Comparison of ENCODE assay signal across 38 cellular contexts in genomic region chr2:191496838-191497237, GRCh38.
"Had no signal": no experiment of that assay in that cellular context is flagged by ENCODE, and none has a peak within 500 bp of the region (broad histone marks: within the 10 kb centered on the region; RNA-seq: fewer than 3 reads in every experiment).

No MANE protein-coding gene starts in this region.

- DNase-seq: activated CD4-positive, alpha-beta memory T cell treated with anti-CD3 and anti-CD28 coated beads, Interleukin-2, amount 10 ng/mL, durations not matched to agents 7 days and 5 days; activated CD4-positive, alpha-beta T cell treated with anti-CD3 and anti-CD28 coated beads for 1 hour; activated CD4-positive, alpha-beta T cell treated with anti-CD3 and anti-CD28 coated beads for 36 hours; activated CD4-positive, alpha-beta T cell treated with anti-CD3 and anti-CD28 coated beads for 48 hours; activated CD4-positive, alpha-beta T cell treated with anti-CD3 and anti-CD28 coated beads, Interleukin-2, amount 10 ng/mL, durations not matched to agents 7 days and 5 days; activated CD4-positive, alpha-beta T cell treated with anti-CD3 and anti-CD28 coated beads, Interleukin-2, amount 50 U/mL, for 48 hours; activated CD4-positive, CD25-positive, alpha-beta regulatory T cell; activated CD8-positive, alpha-beta memory T cell treated with anti-CD3 and anti-CD28 coated beads for 24 hours; activated CD8-positive, alpha-beta memory T cell treated with anti-CD3 and anti-CD28 coated beads, Interleukin-2, amount 10 ng/mL, durations not matched to agents 7 days and 5 days; activated CD8-positive, alpha-beta memory T cell treated with anti-CD3 and anti-CD28 coated beads, Interleukin-2, amount 50 U/mL, for 48 hours; activated CD8-positive, alpha-beta T cell treated with anti-CD3 and anti-CD28 coated beads, Interleukin-2, amount 10 ng/mL, durations not matched to agents 7 days and 5 days; activated effector memory CD4-positive, alpha-beta T cell treated with Interleukin-2 at 50 U/mL for 16 hours; activated gamma-delta T cell; activated naive CD4-positive, alpha-beta T cell treated with anti-CD3 and anti-CD28 coated beads, Interleukin-2, amount 10 ng/mL, durations not matched to agents 7 days and 5 days; activated naive CD4-positive, alpha-beta T cell treated with Interleukin-2 at 50 U/mL for 16 hours; activated naive CD8-positive, alpha-beta T cell treated with anti-CD3 and anti-CD28 coated beads, Interleukin-2, amount 10 ng/mL, durations not matched to agents 7 days and 5 days; activated naive CD8-positive, alpha-beta T cell treated with anti-CD3 and anti-CD28 coated beads, Interleukin-2, amount 50 U/mL, for 24 hours; activated T-cell treated with anti-CD3 and anti-CD28 coated beads, Interleukin-2, amount 50 U/mL, for 24 hours; activated T-cell treated with anti-CD3 and anti-CD28 coated beads, Interleukin-2, amount 50 U/mL, for 48 hours; anterior cingulate cortex; caudate nucleus; cerebellar nuclear complex; T-helper 1 cell; T-helper 2 cell; T-helper 9 cell had no signal

- H3K27me3 ChIP-seq: ascending aorta, cardiac muscle cell had no signal

- H3K27ac ChIP-seq: ascending aorta, cardiac muscle cell, VCaP had no signal

- H3K9me3 Mint-ChIP-seq: activated CD4-positive, alpha-beta memory T cell treated with anti-CD3 and anti-CD28 coated beads, Interleukin-2, amount 10 ng/mL, durations not matched to agents 7 days and 5 days; activated CD4-positive, alpha-beta T cell treated with anti-CD3 and anti-CD28 coated beads, Interleukin-2, amount 10 ng/mL, durations not matched to agents 7 days and 5 days; activated naive CD4-positive, alpha-beta T cell treated with anti-CD3 and anti-CD28 coated beads, Interleukin-2, amount 10 ng/mL, durations not matched to agents 7 days and 5 days; activated naive CD4-positive, alpha-beta T cell treated with anti-CD3 and anti-CD28 coated beads, Interleukin-2, amount 50 U/mL, for 24 hours; activated naive CD8-positive, alpha-beta T cell treated with anti-CD3 and anti-CD28 coated beads, Interleukin-2, amount 10 ng/mL, durations not matched to agents 7 days and 5 days; activated naive CD8-positive, alpha-beta T cell treated with anti-CD3 and anti-CD28 coated beads, Interleukin-2, amount 50 U/mL, for 24 hours; activated T-cell treated with anti-CD3 and anti-CD28 coated beads, Interleukin-2, amount 50 U/mL, for 24 hours; activated T-helper 2 cell treated with anti-CD3 and anti-CD28 coated beads, Interferon-gamma antibody, Interleukin-2, Interleukin-4, amounts not matched to agents 10 μg/mL and 5 μg/mL and 100 μg/mL, durations not matched to agents 14 hours and 24 hours and 36 hours; central memory CD8-positive, alpha-beta T cell; T-helper 1 cell treated with Interleukin-12 subunit alpha and Interleukin-12 subunit beta and Interleukin-4 antibody, amounts not matched to agents 30 μg/mL and 1 μg/mL, for 36 hours; T-helper 2 cell treated with Interferon-gamma antibody and Interleukin-4, amounts not matched to agents 5 μg/mL and 100 μg/mL, for 36 hours had no signal

- H3K36me3 ChIP-seq: ascending aorta, cardiac muscle cell had no signal

- H3K36me3 Mint-ChIP-seq: activated CD8-positive, alpha-beta memory T cell treated with anti-CD3 and anti-CD28 coated beads, Interleukin-2, amount 10 ng/mL, durations not matched to agents 7 days and 5 days; activated naive CD4-positive, alpha-beta T cell treated with anti-CD3 and anti-CD28 coated beads, Interleukin-2, amount 10 ng/mL, durations not matched to agents 7 days and 5 days; activated naive CD4-positive, alpha-beta T cell treated with anti-CD3 and anti-CD28 coated beads, Interleukin-2, amount 50 U/mL, for 24 hours; activated naive CD8-positive, alpha-beta T cell; activated naive CD8-positive, alpha-beta T cell treated with anti-CD3 and anti-CD28 coated beads, Interleukin-2, amount 10 ng/mL, durations not matched to agents 7 days and 5 days; brain had no signal

- H3K9me3 ChIP-seq: ascending aorta had no signal

- H3K27me3 Mint-ChIP-seq: brain had no signal

- H3K27ac Mint-ChIP-seq: activated CD4-positive, alpha-beta memory T cell treated with anti-CD3 and anti-CD28 coated beads, Interleukin-2, amount 10 ng/mL, durations not matched to agents 7 days and 5 days; activated CD4-positive, alpha-beta T cell treated with anti-CD3 and anti-CD28 coated beads for 36 hours; activated CD4-positive, alpha-beta T cell treated with anti-CD3 and anti-CD28 coated beads, Interleukin-2, amount 10 ng/mL, durations not matched to agents 7 days and 5 days; activated CD8-positive, alpha-beta memory T cell treated with anti-CD3 and anti-CD28 coated beads, Interleukin-2, amount 10 ng/mL, durations not matched to agents 7 days and 5 days; activated CD8-positive, alpha-beta T cell treated with anti-CD3 and anti-CD28 coated beads, Interleukin-2, amount 10 ng/mL, durations not matched to agents 7 days and 5 days; activated naive CD4-positive, alpha-beta T cell treated with anti-CD3 and anti-CD28 coated beads, Interleukin-2, amount 10 ng/mL, durations not matched to agents 7 days and 5 days; activated naive CD4-positive, alpha-beta T cell treated with anti-CD3 and anti-CD28 coated beads, Interleukin-2, amount 50 U/mL, for 24 hours; activated naive CD8-positive, alpha-beta T cell; activated naive CD8-positive, alpha-beta T cell treated with anti-CD3 and anti-CD28 coated beads, Interleukin-2, amount 10 ng/mL, durations not matched to agents 7 days and 5 days; activated naive CD8-positive, alpha-beta T cell treated with anti-CD3 and anti-CD28 coated beads, Interleukin-2, amount 50 U/mL, for 24 hours; activated T-cell treated with anti-CD3 and anti-CD28 coated beads, Interleukin-2, amount 50 U/mL, for 24 hours; activated T-helper 2 cell treated with anti-CD3 and anti-CD28 coated beads, Interferon-gamma antibody, Interleukin-2, Interleukin-4, amounts not matched to agents 10 μg/mL and 5 μg/mL and 100 μg/mL, durations not matched to agents 14 hours and 24 hours and 36 hours; brain; T-helper 1 cell treated with Interleukin-12 subunit alpha and Interleukin-12 subunit beta and Interleukin-4 antibody, amounts not matched to agents 30 μg/mL and 1 μg/mL, for 36 hours; T-helper 2 cell treated with Interferon-gamma antibody and Interleukin-4, amounts not matched to agents 5 μg/mL and 100 μg/mL, for 36 hours had no signal

- ATAC-seq: activated CD4-positive, alpha-beta T cell treated with anti-CD3 and anti-CD28 coated beads for 36 hours; activated CD4-positive, CD25-positive, alpha-beta regulatory T cell treated with anti-CD3 and anti-CD28 coated beads, Interleukin-2, amount 50 U/mL, for 24 hours; activated CD8-positive, alpha-beta memory T cell treated with anti-CD3 and anti-CD28 coated beads, Interleukin-2, amount 10 ng/mL, durations not matched to agents 7 days and 5 days; activated CD8-positive, alpha-beta T cell treated with anti-CD3 and anti-CD28 coated beads, Interleukin-2, amount 10 ng/mL, durations not matched to agents 7 days and 5 days; activated naive CD8-positive, alpha-beta T cell treated with anti-CD3 and anti-CD28 coated beads, Interleukin-2, amount 50 U/mL, for 24 hours had no signal

- H3K4me3 Mint-ChIP-seq: activated CD4-positive, alpha-beta memory T cell treated with anti-CD3 and anti-CD28 coated beads, Interleukin-2, amount 10 ng/mL, durations not matched to agents 7 days and 5 days; activated CD4-positive, alpha-beta T cell treated with anti-CD3 and anti-CD28 coated beads for 36 hours; activated CD4-positive, alpha-beta T cell treated with anti-CD3 and anti-CD28 coated beads, Interleukin-2, amount 10 ng/mL, durations not matched to agents 7 days and 5 days; activated CD8-positive, alpha-beta memory T cell treated with anti-CD3 and anti-CD28 coated beads, Interleukin-2, amount 10 ng/mL, durations not matched to agents 7 days and 5 days; activated CD8-positive, alpha-beta T cell treated with anti-CD3 and anti-CD28 coated beads, Interleukin-2, amount 10 ng/mL, durations not matched to agents 7 days and 5 days; activated naive CD4-positive, alpha-beta T cell treated with anti-CD3 and anti-CD28 coated beads, Interleukin-2, amount 10 ng/mL, durations not matched to agents 7 days and 5 days; activated naive CD4-positive, alpha-beta T cell treated with anti-CD3 and anti-CD28 coated beads, Interleukin-2, amount 50 U/mL, for 24 hours; activated naive CD8-positive, alpha-beta T cell; activated naive CD8-positive, alpha-beta T cell treated with anti-CD3 and anti-CD28 coated beads, Interleukin-2, amount 10 ng/mL, durations not matched to agents 7 days and 5 days; activated naive CD8-positive, alpha-beta T cell treated with anti-CD3 and anti-CD28 coated beads, Interleukin-2, amount 50 U/mL, for 24 hours; activated T-cell treated with anti-CD3 and anti-CD28 coated beads, Interleukin-2, amount 50 U/mL, for 24 hours; brain; central memory CD8-positive, alpha-beta T cell; T-helper 1 cell treated with Interleukin-12 subunit alpha and Interleukin-12 subunit beta and Interleukin-4 antibody, amounts not matched to agents 30 μg/mL and 1 μg/mL, for 36 hours; T-helper 2 cell treated with Interferon-gamma antibody and Interleukin-4, amounts not matched to agents 5 μg/mL and 100 μg/mL, for 36 hours had no signal

- H3K4me3 ChIP-seq: ascending aorta, cardiac muscle cell had no signal

- FAIRE-seq: bronchial epithelial cell, TTC549 had no signal

- H3K4me1 Mint-ChIP-seq: activated CD4-positive, alpha-beta memory T cell treated with anti-CD3 and anti-CD28 coated beads, Interleukin-2, amount 10 ng/mL, durations not matched to agents 7 days and 5 days; activated CD4-positive, alpha-beta T cell treated with anti-CD3 and anti-CD28 coated beads for 36 hours; activated CD4-positive, alpha-beta T cell treated with anti-CD3 and anti-CD28 coated beads, Interleukin-2, amount 10 ng/mL, durations not matched to agents 7 days and 5 days; activated CD8-positive, alpha-beta memory T cell treated with anti-CD3 and anti-CD28 coated beads, Interleukin-2, amount 10 ng/mL, durations not matched to agents 7 days and 5 days; activated naive CD4-positive, alpha-beta T cell treated with anti-CD3 and anti-CD28 coated beads, Interleukin-2, amount 10 ng/mL, durations not matched to agents 7 days and 5 days; activated naive CD4-positive, alpha-beta T cell treated with anti-CD3 and anti-CD28 coated beads, Interleukin-2, amount 50 U/mL, for 24 hours; activated naive CD8-positive, alpha-beta T cell treated with anti-CD3 and anti-CD28 coated beads, Interleukin-2, amount 10 ng/mL, durations not matched to agents 7 days and 5 days; activated naive CD8-positive, alpha-beta T cell treated with anti-CD3 and anti-CD28 coated beads, Interleukin-2, amount 50 U/mL, for 24 hours; central memory CD8-positive, alpha-beta T cell had no signal
